ENCODE assay signal across 14 cellular contexts in the genomic region with DNA sequence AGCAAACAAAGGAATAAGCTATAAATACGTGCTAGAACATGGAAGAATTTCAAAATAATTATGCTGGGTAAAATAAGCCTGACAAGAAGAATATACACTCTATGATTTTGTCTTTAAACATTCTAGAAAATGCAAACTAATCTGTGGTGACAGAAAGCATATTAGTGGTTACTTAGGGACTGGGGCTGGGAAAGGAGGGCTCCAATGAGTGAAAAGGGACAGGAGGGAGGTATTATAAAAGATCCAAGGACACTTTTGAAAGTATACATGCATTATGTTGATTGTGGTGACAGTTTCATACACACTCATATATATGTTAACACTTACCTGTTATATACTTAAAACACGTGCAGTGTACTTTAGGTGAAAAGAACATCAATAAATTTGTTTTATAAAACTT. TPM values are rescaled to one million over a fixed set of nuclear protein-coding genes. Genes with fewer than 3 reads are reported as not detected.
DNase-seq lines count a peak whose midpoint lies in the region; ATAC-seq and TF ChIP-seq lines count a peak whose summit lies in the region.
"Had no signal": no experiment of that assay in that cellular context is flagged by ENCODE, and none has a peak within 500 bp of the region (broad histone marks: within the 10 kb centered on the region; RNA-seq: fewer than 3 reads in every experiment).

No MANE protein-coding gene starts in this region.

- no peaks in the 10 kb centered on the region for H3K27me3 Mint-ChIP-seq in stimulated activated naive B cell treated with anti-CD40 and anti-IgM and Interleukin-4, amounts not matched to agents 10 μg/mL and 1 μg/mL and 100 μg/mL, for 72 hours

- H3K27ac ChIP-seq in ACC112 (ENCODE audit: low read depth, low read length) (no peak overlapping the region), cingulate gyrus (ENCODE audit: low read depth, low read length) (peak overlapping the region; percentile 87), neuronal stem cell (replicated peaks; ENCODE audit: low read length) (no peak overlapping the region), tibial nerve (no peak overlapping the region)

- WGBS in neuronal stem cell (ENCODE audit: extremely low coverage in 2 of 2, insufficient read length in 2 of 2, insufficient replicate concordance in 1 of 2), 2 donors, result no CpG with 5 or more reads among the region's 2 CpGs
- WGBS in tibial nerve, 2 donors, result 49 to 53% methylated on average over 2 of the region's 2 CpGs

- H2BK15ac ChIP-seq in neuronal stem cell (ENCODE audit: low read length), result no peak overlapping the region

- H2BK12ac ChIP-seq in neuronal stem cell (ENCODE audit: low read length), result no peak overlapping the region

- no peak overlapping the region for H3K4ac ChIP-seq in neuronal stem cell (ENCODE audit: low read length)

- H3K4me1 Mint-ChIP-seq in stimulated activated naive B cell treated with anti-CD40 and anti-IgM and Interleukin-4, amounts not matched to agents 10 μg/mL and 1 μg/mL and 100 μg/mL, for 72 hours, result peaks cover 3 to 5% of the 10 kb centered on the region in 2 donors

- H3K36me3 ChIP-seq in ACC112 (ENCODE audit: insufficient read depth, low read length), result no peaks in the 10 kb centered on the region
- H3K36me3 ChIP-seq in neuronal stem cell (replicated peaks in 1 of 2; ENCODE audit: control insufficient read depth in 2 of 2, insufficient read depth in 2 of 2, low read length in 2 of 2), result peaks cover 0 to 2% of the 10 kb centered on the region in 2 donors
- no peaks in the 10 kb centered on the region for H3K36me3 ChIP-seq in tibial nerve
- H3K36me3 ChIP-seq: HAP-1 had no signal

- no peaks in the 10 kb centered on the region for H3K36me3 Mint-ChIP-seq in stimulated activated naive B cell treated with anti-CD40 and anti-IgM and Interleukin-4, amounts not matched to agents 10 μg/mL and 1 μg/mL and 100 μg/mL, for 72 hours
- H3K36me3 Mint-ChIP-seq: CD14-positive monocyte had no signal

- TF ChIP-seq POLR2A in tibial nerve (IDR thresholded peaks at IDR 0.05), result no peak

- H3K23ac ChIP-seq in neuronal stem cell (ENCODE audit: low read depth, low read length, poor library complexity), result no peak overlapping the region

- no peak overlapping the region for H3K4me2 ChIP-seq in neuronal stem cell (ENCODE audit: insufficient read depth, low read length, poor library complexity, severe bottlenecking)

- no peak overlapping the region for H3K18ac ChIP-seq in neuronal stem cell (ENCODE audit: low read length)

- H3K9me3 Mint-ChIP-seq in stimulated activated naive B cell treated with anti-CD40 and anti-IgM and Interleukin-4, amounts not matched to agents 10 μg/mL and 1 μg/mL and 100 μg/mL, for 72 hours, result no peaks in the 10 kb centered on the region
- H3K9me3 Mint-ChIP-seq: CD14-positive monocyte had no signal

- H3K27me3 ChIP-seq in ACC112 (ENCODE audit: insufficient read depth, low read length), result no peaks in the 10 kb centered on the region
- no peaks in the 10 kb centered on the region for H3K27me3 ChIP-seq in neuronal stem cell (ENCODE audit: control insufficient read depth in 3 of 3, insufficient read depth in 3 of 3, low read depth in 1 of 3, low read length in 3 of 3)
- no peaks in the 10 kb centered on the region for H3K27me3 ChIP-seq in tibial nerve

- no peak overlapping the region for H3K14ac ChIP-seq in neuronal stem cell (ENCODE audit: low read length)

- H4K8ac ChIP-seq in neuronal stem cell (ENCODE audit: low read depth, low read length), result no peak overlapping the region

- no peaks in the 10 kb centered on the region for H3K9me3 ChIP-seq in neuronal stem cell (replicated peaks in 1 of 2; ENCODE audit: control insufficient read depth in 2 of 2, insufficient read depth in 1 of 2, low read depth in 1 of 2, low read length in 2 of 2)
- no peaks in the 10 kb centered on the region for H3K9me3 ChIP-seq in tibial nerve
- H3K9me3 ChIP-seq: Caco-2, HAP-1 had no signal

- H3K27ac Mint-ChIP-seq in stimulated activated naive B cell treated with anti-CD40 and anti-IgM and Interleukin-4, amounts not matched to agents 10 μg/mL and 1 μg/mL and 100 μg/mL, for 72 hours, result no peak overlapping the region
- H3K27ac Mint-ChIP-seq: CD14-positive monocyte had no signal

- peak overlapping the region; percentile 59 for H2AFZ ChIP-seq in ACC112 (ENCODE audit: low read length, unreplicated experiment)
- H2AFZ ChIP-seq in neuronal stem cell (ENCODE audit: low read length), result peak overlapping the region; percentile 7

- DNase-seq in SK-N-DZ (ENCODE audit: low spot score), result peak; percentile 54
- DNase-seq in neuronal stem cell (ENCODE audit: low spot score), result no peak
- DNase-seq in stimulated activated naive B cell treated with anti-CD40 and anti-IgM and Interleukin-4, amounts not matched to agents 10 μg/mL and 1 μg/mL and 100 μg/mL, for 72 hours, result no peak
- DNase-seq in tibial nerve (ENCODE audit: low spot score in 2 of 2), result no peak
- DNase-seq in stimulated activated CD4-positive, alpha-beta T cell treated with anti-CD3 and anti-CD28 coated beads, Interleukin-1b, Interleukin-23, amount 100 ng/mL, for 48 hours, result no peak
- DNase-seq: AML-193, Caco-2, NCI-H1930, NCI-H774, Right ventricle myocardium superior had no signal

- H3K79me1 ChIP-seq in neuronal stem cell (ENCODE audit: low read depth, low read length), result no peaks in the 10 kb centered on the region

- TF ChIP-seq EP300 in tibial nerve (IDR thresholded peaks at IDR 0.05), result no peak

- H3K4me3 Mint-ChIP-seq in stimulated activated naive B cell treated with anti-CD40 and anti-IgM and Interleukin-4, amounts not matched to agents 10 μg/mL and 1 μg/mL and 100 μg/mL, for 72 hours, result no peak overlapping the region
- H3K4me3 Mint-ChIP-seq: CD14-positive monocyte had no signal

- no peak overlapping the region for H2BK120ac ChIP-seq in neuronal stem cell (ENCODE audit: low read depth, low read length)

- H4K91ac ChIP-seq in neuronal stem cell (ENCODE audit: low read depth, low read length, poor library complexity), result no peak overlapping the region

- no peak for ATAC-seq in stimulated activated naive B cell treated with anti-CD40 and anti-IgM and Interleukin-4, amounts not matched to agents 10 μg/mL and 1 μg/mL and 100 μg/mL, for 72 hours (replicated peaks)

- TF ChIP-seq CTCF in tibial nerve (IDR thresholded peaks at IDR 0.05), result no peak

- H3K4me1 ChIP-seq in ACC112 (ENCODE audit: control insufficient read depth, insufficient read depth, low read length, unreplicated experiment) (peaks cover 23% of the 10 kb centered on the region), neuronal stem cell (ENCODE audit: control insufficient read depth in 2 of 2, insufficient read depth in 1 of 2, low read depth in 1 of 2, low read length in 2 of 2) (peaks cover 7 to 22% of the 10 kb centered on the region in 2 donors), tibial nerve (peaks cover 0 to 14% (median 0%) of the 10 kb centered on the region in 4 donors)
- H3K4me1 ChIP-seq: Caco-2 had no signal

- no peak overlapping the region for H3K4me3 ChIP-seq in ACC112 (ENCODE audit: low read depth, low read length)
- H3K4me3 ChIP-seq in neuronal stem cell (ENCODE audit: low read length in 2 of 2), result no peak overlapping the region
- no peak overlapping the region for H3K4me3 ChIP-seq in tibial nerve
- H3K4me3 ChIP-seq: HAP-1 had no signal

- H2AK5ac ChIP-seq in neuronal stem cell (ENCODE audit: low read depth, low read length), result no peak overlapping the region

- H3K79me2 ChIP-seq in ACC112 (ENCODE audit: control insufficient read depth, insufficient read depth, low read length, unreplicated experiment), result no peaks in the 10 kb centered on the region

- H2BK5ac ChIP-seq in neuronal stem cell (ENCODE audit: low read length), result no peak overlapping the region

- no peak overlapping the region for H3K9ac ChIP-seq in neuronal stem cell (ENCODE audit: low read depth, low read length, poor library complexity)

RNA-seq across cellular contexts. Expression of a gene that starts 23.0 kb away (rescaled TPM):
- polyA plus RNA-seq in SK-N-DZ (2014; cell fraction: cytosol; rRNA removed), result 1.5 and 1.6 TPM in 2 replicates
- polyA plus RNA-seq in SK-N-DZ (2014; cell fraction: nucleus; rRNA removed), result 1.8 and 2.4 TPM in 2 replicates
- polyA plus RNA-seq in neuronal stem cell (2013, experiment 1 of 2), result 0.03 TPM
- polyA plus RNA-seq in neuronal stem cell (2013, experiment 2 of 2), result 0.06 TPM
- total RNA-seq in tibial nerve, result under 1 TPM in 2 of 4 donors, not detected in 2; under 0.01 to 0.22 TPM
- polyA plus RNA-seq: CD14-positive monocyte had no signal
